ENCODE assay signal across 12 cellular contexts in genomic region chr5:56211298-56211865, GRCh38. TPM values are rescaled to one million over a fixed set of nuclear protein-coding genes. Genes with fewer than 3 reads are reported as not detected.
DNase-seq lines count a peak whose midpoint lies in the region; ATAC-seq and TF ChIP-seq lines count a peak whose summit lies in the region.
"Had no signal": no experiment of that assay in that cellular context is flagged by ENCODE, and none has a peak within 500 bp of the region (broad histone marks: within the 10 kb centered on the region; RNA-seq: fewer than 3 reads in every experiment).

No MANE protein-coding gene starts in this region.

- CTCF ChIA-PET in WTC11 (lab: Charles Lee): no interaction called here

- no peak overlapping the region for H3K4me3 Mint-ChIP-seq in WTC11
- H3K4me3 Mint-ChIP-seq: GM23338 had no signal

- POLR2A ChIA-PET in WTC11 (lab: Charles Lee): no interaction called here

- no peaks in the 10 kb centered on the region for H3K27me3 Mint-ChIP-seq in WTC11 (ENCODE audit: low read depth)

- H3K36me3 ChIP-seq in vagina: no peaks in the 10 kb centered on the region

- H3K27ac ChIP-seq in vagina: no peak overlapping the region

- ATAC-seq in WTC11: no peak
- ATAC-seq in left ventricle myocardium superior: peak; percentile 71
- ATAC-seq: GM23338 had no signal

- H3K4me3 ChIP-seq in skeletal muscle cell (ENCODE audit: low read depth, low read length) (no peak overlapping the region), vagina (no peak overlapping the region)
- H3K4me3 ChIP-seq: GM23338 had no signal

- H3K9me3 Mint-ChIP-seq in WTC11: peaks cover 19% of the 10 kb centered on the region

- intact Hi-C loops in left ventricle myocardium superior (cut with micrococcal nuclease): no loop called here
- intact Hi-C loops in vagina (cut with DNase I): no loop called here

- H3K9me3 ChIP-seq in vagina: no peaks in the 10 kb centered on the region

- no peak overlapping the region for H3K27ac Mint-ChIP-seq in WTC11
- H3K27ac Mint-ChIP-seq: GM23338 had no signal

- TF ChIP-seq POLR2A in vagina (IDR thresholded peaks at IDR 0.05): no peak

- peak; percentile 83 for DNase-seq in H4 (ENCODE audit: low spot score)
- DNase-seq in WTC11 (ENCODE audit: low spot score): no peak
- no peak for DNase-seq in left ventricle myocardium superior
- peak; percentile 77 for DNase-seq in skeletal muscle cell (ENCODE audit: low read depth)
- DNase-seq in globus pallidus (ENCODE audit: low spot score): no peak
- DNase-seq in mesenteric fat pad (ENCODE audit: low spot score): no peak
- no peak for DNase-seq in stimulated activated naive CD4-positive, alpha-beta T cell (lab: John Stamatoyannopoulos, UW)
- no peak for DNase-seq in vagina (ENCODE audit: extremely low spot score in 2 of 2)
- DNase-seq: activated CD8-positive, alpha-beta memory T cell treated with anti-CD3 and anti-CD28 coated beads for 24 hours; nucleus accumbens; stimulated activated CD8-positive, alpha-beta memory T cell treated with anti-CD3 and anti-CD28 coated beads, Interleukin-4, amount 100 ng/mL, for 48 hours had no signal

- TF ChIP-seq CTCF in WTC11 (IDR thresholded peaks at IDR 0.05): no peak
- TF ChIP-seq CTCF in vagina (IDR thresholded peaks at IDR 0.05): no peak

- no peaks in the 10 kb centered on the region for H3K27me3 ChIP-seq in vagina

- peaks cover 8% of the 10 kb centered on the region for H3K36me3 Mint-ChIP-seq in WTC11

- no peaks in the 10 kb centered on the region for H3K4me1 ChIP-seq in vagina

- no peaks in the 10 kb centered on the region for H3K4me1 Mint-ChIP-seq in WTC11
- H3K4me1 Mint-ChIP-seq: GM23338 had no signal

TF ChIP-seq in WTC11, 78 proteins besides CTCF, POLR2A, EP300 and RAD21:
- TF ChIP-seq GABPB1 (CRISPR knock-in tag; IDR thresholded peaks at IDR 0.05) (peak; percentile 96), ZNF423 (CRISPR knock-in tag; IDR thresholded peaks at IDR 0.05) (no peak)
TF ChIP-seq in WTC11: peak in this region for 1.

RNA-seq across cellular contexts. Expression of gene ANKRD55, which starts 21.7 kb away (rescaled TPM):
- total RNA-seq in H4 (2014; rRNA removed; shearing (Covaris generic)): 0.45 and 1.2 TPM in 2 replicates
- total RNA-seq in WTC11 (2021): not detected in 3 replicates
- total RNA-seq in left ventricle myocardium superior: not detected
- not detected for total RNA-seq in mesenteric fat pad
- 0.74 TPM for total RNA-seq in vagina
- total RNA-seq: GM23338 had no signal

Comparison
In these comparisons a context has a peak if more than half of its experiments do, and no peak if none do; other contexts are left out.
1. DNase-seq: peak in H4 (single experiment) and skeletal muscle cell (single experiment); none in WTC11 (single experiment), left ventricle myocardium superior (single experiment), globus pallidus (single experiment), mesenteric fat pad (single experiment), stimulated activated naive CD4-positive, alpha-beta T cell (0 of 6) and vagina (0 of 2).